In genomic region chrX:136146614-136147319, GRCh38 we compare ENCODE assay signal across 8 cellular contexts. TPM values are rescaled to one million over a fixed set of nuclear protein-coding genes. Genes with fewer than 3 reads are reported as not detected.
A peak's percentile ranks its signal among the peaks of the same experiment; 100 is the strongest.
DNase-seq lines count a peak whose midpoint lies in the region; ATAC-seq and TF ChIP-seq lines count a peak whose summit lies in the region.

No MANE protein-coding gene starts in this region.

- intact Hi-C loops in esophagus muscularis mucosa (cut with DNase I): no loop called here

- peaks cover 20% of the 10 kb centered on the region for H3K4me1 Mint-ChIP-seq in activated CD8-positive, alpha-beta memory T cell treated with anti-CD3 and anti-CD28 coated beads, Interleukin-2, amount 10 ng/mL, durations not matched to agents 7 days and 5 days

- peaks cover 1% of the 10 kb centered on the region for H3K36me3 Mint-ChIP-seq in activated CD8-positive, alpha-beta memory T cell treated with anti-CD3 and anti-CD28 coated beads, Interleukin-2, amount 10 ng/mL, durations not matched to agents 7 days and 5 days

- no peaks in the 10 kb centered on the region for H3K9me3 Mint-ChIP-seq in activated CD8-positive, alpha-beta memory T cell treated with anti-CD3 and anti-CD28 coated beads, Interleukin-2, amount 10 ng/mL, durations not matched to agents 7 days and 5 days (ENCODE audit: low read depth)

- WGBS in esophagus muscularis mucosa: 38% methylated on average over 11 of the region's 60 CpGs

- peak; percentile 36 for ATAC-seq in HG03432 (IDR thresholded peaks at IDR 0.05; ENCODE audit: unreplicated experiment)
- peak; percentile 54 for ATAC-seq in activated CD8-positive, alpha-beta memory T cell treated with anti-CD3 and anti-CD28 coated beads, Interleukin-2, amount 10 ng/mL, durations not matched to agents 7 days and 5 days
- no peak for ATAC-seq in GM21529 (IDR thresholded peaks at IDR 0.05; ENCODE audit: unreplicated experiment)
- ATAC-seq in HG02610 (IDR thresholded peaks at IDR 0.05; ENCODE audit: unreplicated experiment): no peak
- no peak for ATAC-seq in GM21381 (IDR thresholded peaks at IDR 0.05; ENCODE audit: unreplicated experiment)

- no peak for TF ChIP-seq CTCF in AG09309 (IDR thresholded peaks at IDR 0.05; ENCODE audit: control insufficient read depth, insufficient read depth, low read depth, low read length, missing control alignments)
- TF ChIP-seq CTCF in esophagus muscularis mucosa (IDR thresholded peaks at IDR 0.05): no peak

- peak overlapping the region; percentile 75 for H3K4me3 Mint-ChIP-seq in activated CD8-positive, alpha-beta memory T cell treated with anti-CD3 and anti-CD28 coated beads, Interleukin-2, amount 10 ng/mL, durations not matched to agents 7 days and 5 days

- peak overlapping the region; percentile 77 for H2AFZ ChIP-seq in neuron (ENCODE audit: low read depth, low read length)

- no peak for TF ChIP-seq POLR2A in esophagus muscularis mucosa (IDR thresholded peaks at IDR 0.05; ENCODE audit: low read depth)

- no peaks in the 10 kb centered on the region for H3K9me3 ChIP-seq in esophagus muscularis mucosa
- peaks cover 1% of the 10 kb centered on the region for H3K9me3 ChIP-seq in neuron (ENCODE audit: low read length)

- H3K27me3 ChIP-seq in esophagus muscularis mucosa (no peaks in the 10 kb centered on the region), neuron (ENCODE audit: insufficient read depth, low read length) (peaks cover 8% of the 10 kb centered on the region)

- peak overlapping the region; percentile 91 to 99 (median 96) for H3K27ac ChIP-seq in esophagus muscularis mucosa (replicated peaks in 1 of 4)

- peak overlapping the region; percentile 51 for H3K4me3 ChIP-seq in AG09309 (ENCODE audit: control insufficient read depth, low read depth, low read length)
- H3K4me3 ChIP-seq in esophagus muscularis mucosa: peak overlapping the region; percentile 77 to 86 (median 78)
- H3K4me3 ChIP-seq in neuron (ENCODE audit: low read length): peak overlapping the region; percentile 67

- TF ChIP-seq EP300 in esophagus muscularis mucosa (IDR thresholded peaks at IDR 0.05): no peak

- H3K27ac Mint-ChIP-seq in activated CD8-positive, alpha-beta memory T cell treated with anti-CD3 and anti-CD28 coated beads, Interleukin-2, amount 10 ng/mL, durations not matched to agents 7 days and 5 days: peak overlapping the region; percentile 43

- H3K36me3 ChIP-seq in esophagus muscularis mucosa: no peaks in the 10 kb centered on the region
- no peaks in the 10 kb centered on the region for H3K36me3 ChIP-seq in neuron (ENCODE audit: insufficient read depth, low read length)

- peaks cover 16% of the 10 kb centered on the region for H3K27me3 Mint-ChIP-seq in activated CD8-positive, alpha-beta memory T cell treated with anti-CD3 and anti-CD28 coated beads, Interleukin-2, amount 10 ng/mL, durations not matched to agents 7 days and 5 days

- no peak for DNase-seq in AG09309 (ENCODE audit: low read depth)
- no peak for DNase-seq in activated CD8-positive, alpha-beta memory T cell treated with anti-CD3 and anti-CD28 coated beads, Interleukin-2, amount 10 ng/mL, durations not matched to agents 7 days and 5 days
- no peak for DNase-seq in esophagus muscularis mucosa (ENCODE audit: extremely low spot score)

- CTCF ChIA-PET in activated CD8-positive, alpha-beta memory T cell treated with anti-CD3 and anti-CD28 coated beads, Interleukin-2, amount 10 ng/mL, durations not matched to agents 7 days and 5 days (lab: Charles Lee): interaction anchor here (1.1 kb wide), 1 partner anchor 121 kb away, joined by 3 read pairs; no protein-coding TSS in a partner anchor

- H3K4me1 ChIP-seq in esophagus muscularis mucosa (peaks cover 0 to 6% (median 5%) of the 10 kb centered on the region in 4 donors), neuron (ENCODE audit: insufficient read depth, low read length) (peaks cover 2% of the 10 kb centered on the region)

RNA-seq across cellular contexts. Expression of gene FHL1, which starts 0.6 kb away (rescaled TPM):
- total RNA-seq in activated CD8-positive, alpha-beta memory T cell treated with anti-CD3 and anti-CD28 coated beads, Interleukin-2, amount 10 ng/mL, durations not matched to agents 7 days and 5 days: 10 to 100 TPM; 12.4 to 15.9 TPM
- total RNA-seq in esophagus muscularis mucosa: 1,000 to 10,000 TPM; 2,189 to 3,092 (median 2,823) TPM

Comparison
In these comparisons a context has a peak if more than half of its experiments do, and no peak if none do; other contexts are left out.
1. ATAC-seq: peak in HG03432 (single experiment) and activated CD8-positive, alpha-beta memory T cell treated with anti-CD3 and anti-CD28 coated beads, Interleukin-2, amount 10 ng/mL, durations not matched to agents 7 days and 5 days (single experiment); none in GM21529 (single experiment), HG02610 (single experiment) and GM21381 (single experiment).
2. RNA of gene FHL1, which starts 0.6 kb away (total RNA-seq): 2,189 to 3,092 TPM in esophagus muscularis mucosa; 12.4 to 15.9 TPM in activated CD8-positive, alpha-beta memory T cell treated with anti-CD3 and anti-CD28 coated beads, Interleukin-2, amount 10 ng/mL, durations not matched to agents 7 days and 5 days; every median in the first group is over 100 times any median in the second.
3. Peak in every context shown above with its lines, with median percentiles within 50 percentile points of each other: H3K4me3 ChIP-seq.